In the genomic region with DNA sequence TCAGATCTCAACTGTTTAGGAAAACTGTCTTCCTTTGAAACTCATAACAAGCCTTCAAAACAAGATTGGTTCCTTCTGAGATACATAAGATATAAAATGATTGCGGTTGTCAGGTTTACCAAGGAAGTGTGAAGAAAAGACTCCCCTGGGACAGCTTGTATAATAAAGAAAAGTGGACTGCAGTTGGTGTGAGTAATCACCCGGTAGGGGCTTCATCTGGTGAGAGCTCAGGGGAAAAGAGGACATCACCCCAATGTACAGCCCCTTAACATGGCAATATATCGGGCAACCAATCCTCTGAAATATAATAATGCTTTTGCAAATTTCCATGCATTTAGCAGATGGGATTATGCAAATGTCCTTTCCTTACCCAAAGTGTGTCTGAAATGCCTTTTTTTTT, we compare ENCODE assay signal across 19 cellular contexts.
DNase-seq lines count a peak whose midpoint lies in the region; TF ChIP-seq lines count a peak whose summit lies in the region.
"Had no signal": no experiment of that assay in that cellular context is flagged by ENCODE, and none has a peak within 500 bp of the region (broad histone marks: within the 10 kb centered on the region; RNA-seq: fewer than 3 reads in every experiment).

No MANE protein-coding gene starts in this region.

- intact Hi-C loops in A673 (cut with micrococcal nuclease; ENCODE audit: unreplicated experiment) (no loop called here), CD14-positive monocyte (cut with micrococcal nuclease) (no loop called here)

- H3K9me2 ChIP-seq in neural cell (ENCODE audit: insufficient read depth, low read length) = no peaks in the 10 kb centered on the region

- in situ Hi-C loops in HAP-1 (cut with MboI; ENCODE audit: low sequenced_read_pairs) = loop anchor here (10.0 to 25.0 kb wide), 3 partner anchors 206 to 614 kb away; no protein-coding TSS in a partner anchor

- peaks cover 7% of the 10 kb centered on the region for H3K4me1 ChIP-seq in A673 (ENCODE audit: insufficient read depth, low read length, poor library complexity, severe bottlenecking)
- peaks cover 76% of the 10 kb centered on the region for H3K4me1 ChIP-seq in HAP-1
- H3K4me1 ChIP-seq: A549, Caco-2 had no signal

- TF ChIP-seq POLR2A in NB4 (IDR thresholded peaks at IDR 0.05; ENCODE audit: extremely low read depth, insufficient read length) = no peak

- H4K20me1 ChIP-seq in neural cell (ENCODE audit: insufficient read depth) = no peaks in the 10 kb centered on the region

- H3K36me3 ChIP-seq in A673 (ENCODE audit: insufficient read depth, low read length, poor library complexity, severe bottlenecking) (no peaks in the 10 kb centered on the region), HAP-1 (replicated peaks) (no peaks in the 10 kb centered on the region), neural cell (ENCODE audit: insufficient read depth, low read length) (no peaks in the 10 kb centered on the region)

- BruUV-seq in A673 (replicated peaks; lab: Mats Ljungman, UMichigan) = no TSS peak

- no peaks in the 10 kb centered on the region for H3K27me3 ChIP-seq in A673 (replicated peaks; ENCODE audit: insufficient read depth, low read depth, low read length, poor library complexity)
- no peaks in the 10 kb centered on the region for H3K27me3 ChIP-seq in HAP-1 (ENCODE audit: low read depth)
- no peaks in the 10 kb centered on the region for H3K27me3 ChIP-seq in neural cell (ENCODE audit: insufficient read depth, low read depth, low read length)

- H3K4me3 Mint-ChIP-seq in CD14-positive monocyte = no peak overlapping the region
- H3K4me3 Mint-ChIP-seq: B cell; CD4-positive, alpha-beta T cell; CD8-positive, alpha-beta T cell had no signal

- no peaks in the 10 kb centered on the region for H3K9me3 ChIP-seq in A673 (ENCODE audit: low read depth, low read length, poor library complexity, severe bottlenecking)
- H3K9me3 ChIP-seq in HAP-1 = no peaks in the 10 kb centered on the region
- H3K9me3 ChIP-seq in neural cell (ENCODE audit: low read length) = no peaks in the 10 kb centered on the region
- H3K9me3 ChIP-seq: A549, Caco-2 had no signal

- no peak overlapping the region for H3K9ac ChIP-seq in neural cell (ENCODE audit: low read length)

- H3K36me3 Mint-ChIP-seq in CD14-positive monocyte = no peaks in the 10 kb centered on the region
- H3K36me3 Mint-ChIP-seq: CD8-positive, alpha-beta T cell had no signal

- no peaks in the 10 kb centered on the region for H3K79me2 ChIP-seq in neural cell (replicated peaks; ENCODE audit: insufficient read depth, low read length)

- no peak overlapping the region for H3K27ac ChIP-seq in A673 (ENCODE audit: low read depth, low read length, poor library complexity, severe bottlenecking)
- H3K27ac ChIP-seq in neural cell (ENCODE audit: low read length) = no peak overlapping the region
- H3K27ac ChIP-seq: 22Rv1, A549 had no signal

- CTCF ChIA-PET in A673 (lab: Charles Lee) = interaction anchor here (0.6 to 1.3 kb wide), 3 partner anchors 9 to 989 kb away, joined by 3 to 10 read pairs (median 5); no protein-coding TSS in a partner anchor

- H3K4me1 Mint-ChIP-seq in CD14-positive monocyte = peaks cover 1% of the 10 kb centered on the region
- H3K4me1 Mint-ChIP-seq: B cell had no signal

- H3F3A ChIP-seq in neural cell (ENCODE audit: insufficient read depth, low read length, poor library complexity, severe bottlenecking) = peaks cover 2% of the 10 kb centered on the region

- H3K27me3 Mint-ChIP-seq in CD14-positive monocyte (ENCODE audit: low read depth in 3 of 3) = no peaks in the 10 kb centered on the region
- H3K27me3 Mint-ChIP-seq: CD4-positive, alpha-beta T cell had no signal

- TF ChIP-seq RAD21 in neural cell (conservative IDR thresholded peaks at IDR 0.05) = no peak

- POLR2A ChIA-PET in A673 (lab: Charles Lee; ENCODE audit: low non-redundant PET) = no interaction called here

- TF ChIP-seq CTCF in A673 (conservative IDR thresholded peaks at IDR 0.05; ENCODE audit: low read depth, low read length) (no peak), NB4 (IDR thresholded peaks at IDR 0.05; ENCODE audit: low read depth, low read length) (no peak), neural cell (IDR thresholded peaks at IDR 0.05; ENCODE audit: poor library complexity, severe bottlenecking) (no peak), CD14-positive monocyte (IDR thresholded peaks at IDR 0.05) (no peak)

- DNase-seq in A673 (ENCODE audit: low spot score) (peak; percentile 52), HAP-1 (ENCODE audit: low spot score in 2 of 2) (peak; percentile 53 to 72), NB4 (ENCODE audit: low read depth) (peak; percentile 22), CD14-positive monocyte (ENCODE audit: low spot score) (no peak), hepatic stellate cell (ENCODE audit: low spot score) (no peak)
- DNase-seq in activated CD8-positive, alpha-beta memory T cell treated with anti-CD3 and anti-CD28 coated beads, Interleukin-2, amount 50 U/mL, for 4 hours = no peak
- DNase-seq: ACHN; AML-193; C1 segment of cervical spinal cord; Caco-2; Calu3; CD4-positive, alpha-beta T cell; CD8-positive, alpha-beta T cell; DMS79 treated with DMSO at 0.1 percent for 48 hours; GF-D8 had no signal

- H3K4me2 ChIP-seq in neural cell (ENCODE audit: low read length) = peak overlapping the region; percentile 23
- H3K4me2 ChIP-seq: A549 had no signal

- peak; percentile 61 for TF ChIP-seq EP300 in neural cell (conservative IDR thresholded peaks at IDR 0.05; ENCODE audit: poor library complexity, severe bottlenecking)

- no peak overlapping the region for H2AFZ ChIP-seq in neural cell (ENCODE audit: low read depth, low read length)

- H3K9me3 Mint-ChIP-seq in CD14-positive monocyte = no peaks in the 10 kb centered on the region
- H3K9me3 Mint-ChIP-seq: CD4-positive, alpha-beta T cell; CD8-positive, alpha-beta T cell had no signal

- no peak overlapping the region for H3K4me3 ChIP-seq in A673 (ENCODE audit: low read depth, low read length, poor library complexity, severe bottlenecking)
- H3K4me3 ChIP-seq in HAP-1 = no peak overlapping the region
- H3K4me3 ChIP-seq in NB4 (ENCODE audit: low read depth, low read length) = no peak overlapping the region
- H3K4me3 ChIP-seq in neural cell (ENCODE audit: low read length) = no peak overlapping the region
- H3K4me3 ChIP-seq: A549 had no signal

- H3K27ac Mint-ChIP-seq in CD14-positive monocyte = no peak overlapping the region
- H3K27ac Mint-ChIP-seq: B cell; CD4-positive, alpha-beta T cell; CD8-positive, alpha-beta T cell had no signal

TF ChIP-seq in neural cell, 6 proteins besides CTCF, POLR2A, EP300 and RAD21:
- TF ChIP-seq EZH2 (IDR thresholded peaks at IDR 0.05; ENCODE audit: borderline replicate concordance, insufficient read depth, low read length, poor library complexity, severe bottlenecking) (no peak), POLR2AphosphoS5 (IDR thresholded peaks at IDR 0.05) (peak; percentile 14)
- TF ChIP-seq, protein P1, sequence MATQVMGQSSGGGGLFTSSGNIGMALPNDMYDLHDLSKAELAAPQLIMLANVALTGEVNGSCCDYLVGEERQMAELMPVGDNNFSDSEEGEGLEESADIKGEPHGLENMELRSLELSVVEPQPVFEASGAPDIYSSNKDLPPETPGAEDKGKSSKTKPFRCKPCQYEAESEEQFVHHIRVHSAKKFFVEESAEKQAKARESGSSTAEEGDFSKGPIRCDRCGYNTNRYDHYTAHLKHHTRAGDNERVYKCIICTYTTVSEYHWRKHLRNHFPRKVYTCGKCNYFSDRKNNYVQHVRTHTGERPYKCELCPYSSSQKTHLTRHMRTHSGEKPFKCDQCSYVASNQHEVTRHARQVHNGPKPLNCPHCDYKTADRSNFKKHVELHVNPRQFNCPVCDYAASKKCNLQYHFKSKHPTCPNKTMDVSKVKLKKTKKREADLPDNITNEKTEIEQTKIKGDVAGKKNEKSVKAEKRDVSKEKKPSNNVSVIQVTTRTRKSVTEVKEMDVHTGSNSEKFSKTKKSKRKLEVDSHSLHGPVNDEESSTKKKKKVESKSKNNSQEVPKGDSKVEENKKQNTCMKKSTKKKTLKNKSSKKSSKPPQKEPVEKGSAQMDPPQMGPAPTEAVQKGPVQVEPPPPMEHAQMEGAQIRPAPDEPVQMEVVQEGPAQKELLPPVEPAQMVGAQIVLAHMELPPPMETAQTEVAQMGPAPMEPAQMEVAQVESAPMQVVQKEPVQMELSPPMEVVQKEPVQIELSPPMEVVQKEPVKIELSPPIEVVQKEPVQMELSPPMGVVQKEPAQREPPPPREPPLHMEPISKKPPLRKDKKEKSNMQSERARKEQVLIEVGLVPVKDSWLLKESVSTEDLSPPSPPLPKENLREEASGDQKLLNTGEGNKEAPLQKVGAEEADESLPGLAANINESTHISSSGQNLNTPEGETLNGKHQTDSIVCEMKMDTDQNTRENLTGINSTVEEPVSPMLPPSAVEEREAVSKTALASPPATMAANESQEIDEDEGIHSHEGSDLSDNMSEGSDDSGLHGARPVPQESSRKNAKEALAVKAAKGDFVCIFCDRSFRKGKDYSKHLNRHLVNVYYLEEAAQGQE (IDR thresholded peaks at IDR 0.05; ENCODE audit: borderline replicate concordance) = no peak

Comparison
In these comparisons a context has a peak if more than half of its experiments do, and no peak if none do; other contexts are left out.
1. DNase-seq: peak in A673 (single experiment), HAP-1 (2 of 2) and NB4 (single experiment); none in activated CD8-positive, alpha-beta memory T cell treated with anti-CD3 and anti-CD28 coated beads, Interleukin-2, amount 50 U/mL, for 4 hours (single experiment), CD14-positive monocyte (single experiment) and hepatic stellate cell (single experiment).